In genomic region chr14:96162265-96162664, GRCh38 we compare ENCODE assay signal across 17 cellular contexts. TPM values are rescaled to one million over a fixed set of nuclear protein-coding genes. Genes with fewer than 3 reads are reported as not detected.
DNase-seq lines count a peak whose midpoint lies in the region; ATAC-seq, FAIRE-seq and TF ChIP-seq lines count a peak whose summit lies in the region.
"Had no signal": no experiment of that assay in that cellular context is flagged by ENCODE, and none has a peak within 500 bp of the region (broad histone marks: within the 10 kb centered on the region; RNA-seq: fewer than 3 reads in every experiment).

No MANE protein-coding gene starts in this region.

- H2AFZ ChIP-seq in H9 (ENCODE audit: low read length) (no peak overlapping the region), astrocyte (ENCODE audit: low read depth, low read length) (no peak overlapping the region), osteoblast (ENCODE audit: low read length) (peak overlapping the region; percentile 42)

- H2BK15ac ChIP-seq in H9 (ENCODE audit: low read depth, low read length): no peak overlapping the region

- DNase-seq in EL: peak; percentile 55
- peak; percentile 3 for DNase-seq in H9
- peak; percentile 61 for DNase-seq in astrocyte (ENCODE audit: low read depth)
- no peak for DNase-seq in osteoblast (ENCODE audit: insufficient read length, low spot score, missing footprints)
- DNase-seq in chondrocyte (ENCODE audit: low spot score): no peak
- no peak for DNase-seq in ACHN
- DNase-seq: KBM-7, NCI-H1048, NCI-H146, NCI-H2081 treated with DMSO at 0.1 percent for 48 hours, NCI-H524 treated with DMSO at 0.1 percent for 48 hours had no signal

- no peak overlapping the region for H3K23ac ChIP-seq in H9 (ENCODE audit: insufficient read length, low read depth, low read length)

- H3K9ac ChIP-seq in H9 (ENCODE audit: extremely low read depth, insufficient read length, low read length) (no peak overlapping the region), astrocyte (ENCODE audit: low read length) (no peak overlapping the region)

- H4K20me1 ChIP-seq in H9 (ENCODE audit: control insufficient read depth, insufficient read depth, insufficient read length) (no peaks in the 10 kb centered on the region), astrocyte (ENCODE audit: insufficient read depth, low read length) (no peaks in the 10 kb centered on the region), osteoblast (ENCODE audit: insufficient read depth, low read length) (no peaks in the 10 kb centered on the region)

- no peak overlapping the region for H3K4me3 ChIP-seq in astrocyte (ENCODE audit: insufficient read depth, low read depth, low read length)
- no peak overlapping the region for H3K4me3 ChIP-seq in osteoblast (ENCODE audit: insufficient read depth, low read length)
- H3K4me3 ChIP-seq: SJSA1 had no signal

- no peak for FAIRE-seq in astrocyte (lab: Jason Lieb, UNC)

- TF ChIP-seq CTCF in H9 (conservative IDR thresholded peaks at IDR 0.05) (no peak), astrocyte (IDR thresholded peaks at IDR 0.05; ENCODE audit: insufficient read depth, low read depth, low read length) (no peak), osteoblast (IDR thresholded peaks at IDR 0.05; ENCODE audit: extremely low read depth, low read depth, low read length) (no peak), chondrocyte (IDR thresholded peaks at IDR 0.05) (no peak)

- no peaks in the 10 kb centered on the region; the same call in 1 of the 2 replicates for H3K27me3 ChIP-seq in H9 (ENCODE audit: insufficient read depth, low read length)
- no peaks in the 10 kb centered on the region for H3K27me3 ChIP-seq in astrocyte (ENCODE audit: insufficient read depth, low read length)
- no peaks in the 10 kb centered on the region for H3K27me3 ChIP-seq in osteoblast (ENCODE audit: insufficient read depth, low read length)
- H3K27me3 ChIP-seq: SJSA1 had no signal

- H3K4me3 Mint-ChIP-seq in H9 (no peak overlapping the region), astrocyte (ENCODE audit: unreplicated experiment) (no peak overlapping the region), chondrocyte (ENCODE audit: unreplicated experiment) (no peak overlapping the region)
- H3K4me3 Mint-ChIP-seq: CD8-positive, alpha-beta T cell had no signal

- H3K79me2 ChIP-seq in H9 (ENCODE audit: insufficient read depth, low read length) (no peaks in the 10 kb centered on the region), astrocyte (ENCODE audit: insufficient read depth, low read length) (no peaks in the 10 kb centered on the region), osteoblast (ENCODE audit: insufficient read depth, low read length) (no peaks in the 10 kb centered on the region)

- H3K27ac Mint-ChIP-seq in H9 (peak overlapping the region in 1 of 3 experiments; percentile 26; a peak in 1 of 7 replicates), astrocyte (ENCODE audit: unreplicated experiment) (peak overlapping the region; percentile 4), chondrocyte (ENCODE audit: unreplicated experiment) (no peak overlapping the region)
- H3K27ac Mint-ChIP-seq: CD8-positive, alpha-beta T cell had no signal

- no peak overlapping the region for H2BK12ac ChIP-seq in H9 (ENCODE audit: insufficient read length, low read depth, low read length)

- H3K4me2 ChIP-seq in H9 (ENCODE audit: insufficient read depth, insufficient read length, low read length): no peak overlapping the region
- peak overlapping the region; percentile 34 for H3K4me2 ChIP-seq in astrocyte (ENCODE audit: low read length)
- peak overlapping the region; percentile 24 for H3K4me2 ChIP-seq in osteoblast (ENCODE audit: insufficient read depth, low read length)

- no peak overlapping the region for H4K8ac ChIP-seq in H9 (replicated peaks; ENCODE audit: insufficient read length, low read depth, low read length)

- H4K91ac ChIP-seq in H9 (ENCODE audit: insufficient read length, low read depth, low read length): no peak overlapping the region

- no peak overlapping the region for H3K27ac ChIP-seq in H9 (ENCODE audit: insufficient read length, low read depth, low read length)
- H3K27ac ChIP-seq in astrocyte (ENCODE audit: low read depth, low read length): no peak overlapping the region
- peak overlapping the region; percentile 69 for H3K27ac ChIP-seq in osteoblast (ENCODE audit: low read depth, low read length)
- H3K27ac ChIP-seq: HL-60, RWPE1, SJSA1 had no signal

- no peak overlapping the region for H3K4ac ChIP-seq in H9 (ENCODE audit: low read depth, low read length)

- H3T11ph ChIP-seq in H9 (ENCODE audit: low read length): no peak overlapping the region

- H3K14ac ChIP-seq in H9 (ENCODE audit: insufficient read depth, low read length): no peak overlapping the region

- H4K5ac ChIP-seq in H9 (ENCODE audit: insufficient read length, low read depth, low read length): no peak overlapping the region

- no peaks in the 10 kb centered on the region for H3K79me1 ChIP-seq in H9 (ENCODE audit: insufficient read depth, low read depth, low read length, poor library complexity, severe bottlenecking)

- peaks cover 4% of the 10 kb centered on the region for H3K27me3 Mint-ChIP-seq in H9 (ENCODE audit: low read depth)
- peaks cover 24% of the 10 kb centered on the region for H3K27me3 Mint-ChIP-seq in astrocyte (ENCODE audit: low read depth, unreplicated experiment)
- H3K27me3 Mint-ChIP-seq in chondrocyte (ENCODE audit: low read depth): peaks cover 11% of the 10 kb centered on the region

- H2BK20ac ChIP-seq in H9 (ENCODE audit: low read depth, low read length, poor library complexity, severe bottlenecking): no peak overlapping the region

- H3K9me3 ChIP-seq in H9 (ENCODE audit: control insufficient read depth, low read depth, low read length) (no peaks in the 10 kb centered on the region), astrocyte (ENCODE audit: insufficient read depth, low read depth, low read length) (no peaks in the 10 kb centered on the region), osteoblast (ENCODE audit: low read depth, low read length) (no peaks in the 10 kb centered on the region)
- H3K9me3 ChIP-seq: SJSA1 had no signal

- H3K4me1 Mint-ChIP-seq in H9 (peaks cover 0 to 3% of the 10 kb centered on the region in 2 experiments; a peak in 1 of 4 replicates), astrocyte (ENCODE audit: low read depth, unreplicated experiment) (peaks cover 7% of the 10 kb centered on the region), chondrocyte (ENCODE audit: low read depth) (peaks cover 4% of the 10 kb centered on the region)

- H2BK5ac ChIP-seq in H9 (ENCODE audit: insufficient read length, low read length): no peak overlapping the region

- H3K9me3 Mint-ChIP-seq in H9 (no peaks in the 10 kb centered on the region), astrocyte (ENCODE audit: unreplicated experiment) (peaks cover 1% of the 10 kb centered on the region), chondrocyte (ENCODE audit: low read depth) (no peaks in the 10 kb centered on the region)
- H3K9me3 Mint-ChIP-seq: CD8-positive, alpha-beta T cell had no signal

- in situ Hi-C loops in ACHN (cut with HindIII; ENCODE audit: low pct_ligation_motif_present, low pct_unique_long_range_greater_than_20kb, low sequenced_read_pairs): no loop called here

- no CpG with 5 or more reads among the region's 6 CpGs for WGBS in H9 (ENCODE audit: extremely low coverage, insufficient read length, low lambda C conversion rate)

- H3K36me3 ChIP-seq in astrocyte (ENCODE audit: insufficient read depth, low read length) (no peaks in the 10 kb centered on the region), osteoblast (ENCODE audit: insufficient read depth, low read length) (no peaks in the 10 kb centered on the region)
- H3K36me3 ChIP-seq: SJSA1 had no signal

- H3K23me2 ChIP-seq in H9 (ENCODE audit: insufficient read length, low read depth, low read length, poor library complexity, severe bottlenecking): no peaks in the 10 kb centered on the region

- ATAC-seq in GM21786 (IDR thresholded peaks at IDR 0.05; ENCODE audit: unreplicated experiment) (no peak), HG03159 (IDR thresholded peaks at IDR 0.05; ENCODE audit: unreplicated experiment) (no peak)
- ATAC-seq: CD8-positive, alpha-beta T cell had no signal

- H3K36me3 Mint-ChIP-seq in H9 (ENCODE audit: insufficient read depth in 1 of 3, low read depth in 3 of 3) (no peaks in the 10 kb centered on the region), astrocyte (ENCODE audit: low read depth, unreplicated experiment) (no peaks in the 10 kb centered on the region), chondrocyte (ENCODE audit: low read depth) (no peaks in the 10 kb centered on the region)
- H3K36me3 Mint-ChIP-seq: CD8-positive, alpha-beta T cell had no signal

- no peak overlapping the region for H2AK5ac ChIP-seq in H9 (ENCODE audit: insufficient read length, low read length)

- no peak overlapping the region for H2BK120ac ChIP-seq in H9 (ENCODE audit: low read depth, low read length, poor library complexity, severe bottlenecking)

- no peaks in the 10 kb centered on the region for H3K4me1 ChIP-seq in H9 (ENCODE audit: insufficient read depth, low read length)
- H3K4me1 ChIP-seq in astrocyte (ENCODE audit: insufficient read depth, low read length): peaks cover 6% of the 10 kb centered on the region
- H3K4me1 ChIP-seq in osteoblast (ENCODE audit: insufficient read depth, low read length): peaks cover 33% of the 10 kb centered on the region

- H3K56ac ChIP-seq in H9 (ENCODE audit: insufficient read length, low read depth, low read length): no peak overlapping the region

- H3K18ac ChIP-seq in H9 (ENCODE audit: insufficient read length, low read depth, low read length): no peak overlapping the region

RNA-seq across cellular contexts. Expression of gene BDKRB2, which starts 42.4 kb away (rescaled TPM):
- total RNA-seq in H9 (2021): 0.13 and 0.15 TPM in 2 replicates
- 0.70 and 0.89 TPM in 2 replicates for total RNA-seq in astrocyte
- total RNA-seq in osteoblast: 4.1 and 7.6 TPM in 2 replicates
- 0.21 to 0.29 TPM (median 0.27 TPM) in 3 replicates for total RNA-seq in chondrocyte
- total RNA-seq: CD8-positive, alpha-beta T cell had no signal

Comparison
In these comparisons a context has a peak if more than half of its experiments do, and no peak if none do; other contexts are left out.
1. DNase-seq: peak in EL (single experiment), H9 (single experiment) and astrocyte (single experiment); none in osteoblast (single experiment), chondrocyte (single experiment) and ACHN (single experiment).